1 cellular context compared by ENCODE assay signal in the genomic region with DNA sequence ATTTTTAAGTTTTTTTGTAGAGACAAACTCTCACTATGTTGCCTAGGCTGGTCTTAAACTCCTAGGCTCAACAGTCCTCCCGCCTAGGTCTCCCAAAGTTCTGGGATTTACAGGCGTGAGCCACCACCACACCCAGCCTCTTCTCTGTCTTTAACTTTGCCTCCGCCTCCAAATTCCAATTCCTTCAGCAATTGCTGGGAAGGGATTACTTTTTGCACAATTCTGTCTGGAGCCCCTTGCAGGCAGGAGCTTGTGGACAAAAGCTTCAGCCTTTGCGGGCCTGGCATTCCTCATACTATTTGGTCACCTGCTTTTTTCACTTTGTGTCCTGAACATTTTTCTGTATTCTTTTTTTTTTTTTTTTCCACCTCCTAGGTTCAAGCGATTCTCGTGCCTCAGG.
TF ChIP-seq lines count a peak whose summit lies in the region.

No MANE protein-coding gene starts in this region.

TF ChIP-seq in GM12878, 131 proteins besides CTCF, POLR2A, EP300 and RAD21:
- TF ChIP-seq, protein P1, sequence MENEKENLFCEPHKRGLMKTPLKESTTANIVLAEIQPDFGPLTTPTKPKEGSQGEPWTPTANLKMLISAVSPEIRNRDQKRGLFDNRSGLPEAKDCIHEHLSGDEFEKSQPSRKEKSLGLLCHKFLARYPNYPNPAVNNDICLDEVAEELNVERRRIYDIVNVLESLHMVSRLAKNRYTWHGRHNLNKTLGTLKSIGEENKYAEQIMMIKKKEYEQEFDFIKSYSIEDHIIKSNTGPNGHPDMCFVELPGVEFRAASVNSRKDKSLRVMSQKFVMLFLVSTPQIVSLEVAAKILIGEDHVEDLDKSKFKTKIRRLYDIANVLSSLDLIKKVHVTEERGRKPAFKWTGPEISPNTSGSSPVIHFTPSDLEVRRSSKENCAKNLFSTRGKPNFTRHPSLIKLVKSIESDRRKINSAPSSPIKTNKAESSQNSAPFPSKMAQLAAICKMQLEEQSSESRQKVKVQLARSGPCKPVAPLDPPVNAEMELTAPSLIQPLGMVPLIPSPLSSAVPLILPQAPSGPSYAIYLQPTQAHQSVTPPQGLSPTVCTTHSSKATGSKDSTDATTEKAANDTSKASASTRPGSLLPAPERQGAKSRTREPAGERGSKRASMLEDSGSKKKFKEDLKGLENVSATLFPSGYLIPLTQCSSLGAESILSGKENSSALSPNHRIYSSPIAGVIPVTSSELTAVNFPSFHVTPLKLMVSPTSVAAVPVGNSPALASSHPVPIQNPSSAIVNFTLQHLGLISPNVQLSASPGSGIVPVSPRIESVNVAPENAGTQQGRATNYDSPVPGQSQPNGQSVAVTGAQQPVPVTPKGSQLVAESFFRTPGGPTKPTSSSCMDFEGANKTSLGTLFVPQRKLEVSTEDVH (IDR thresholded peaks at IDR 0.05; ENCODE audit: low read depth, partially characterized antibody), result no peak
- TF ChIP-seq SREBF1 (IDR thresholded peaks at IDR 0.05; ENCODE audit: low read length) (no peak), ATF2 (IDR thresholded peaks at IDR 0.05; ENCODE audit: low read length) (no peak), IRF3 (IDR thresholded peaks at IDR 0.05) (no peak), NFYA (IDR thresholded peaks at IDR 0.05; ENCODE audit: borderline replicate concordance, low read depth, low read length) (no peak), FOS (IDR thresholded peaks at IDR 0.05; ENCODE audit: borderline replicate concordance, extremely low read depth, insufficient read length) (no peak), ZNF622 (IDR thresholded peaks at IDR 0.05) (no peak)
TF ChIP-seq in GM12878: peak in this region for 0.
